ENCODE assay signal across 29 cellular contexts in the genomic region with DNA sequence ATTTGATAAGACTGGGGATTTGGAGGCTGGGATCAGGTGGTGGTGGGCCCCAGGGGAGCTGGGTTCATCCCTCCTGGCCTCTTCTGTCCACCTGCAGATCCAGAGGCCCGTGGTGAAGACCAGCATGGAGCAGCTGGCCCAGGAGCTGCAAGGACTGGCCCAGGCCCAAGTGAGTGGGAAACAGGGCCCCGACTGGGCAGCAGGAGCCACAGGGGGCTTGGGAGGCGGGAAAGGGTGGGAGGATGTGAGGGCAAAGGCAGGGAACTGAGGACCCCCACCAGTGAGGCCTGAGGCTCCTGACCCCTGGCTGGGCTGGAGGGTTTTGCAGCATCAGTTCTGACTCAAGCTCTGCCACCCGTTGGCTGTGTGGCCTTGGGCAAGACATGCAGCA. TPM values are rescaled to one million over a fixed set of nuclear protein-coding genes. Genes with fewer than 3 reads are reported as not detected.
"Had no signal": no experiment of that assay in that cellular context is flagged by ENCODE, and none has a peak within 500 bp of the region (broad histone marks: within the 10 kb centered on the region; RNA-seq: fewer than 3 reads in every experiment).

No MANE protein-coding gene starts in this region.

- FAIRE-seq: pancreas, urothelium cell line had no signal

- H3K4me3 Mint-ChIP-seq: naive thymus-derived CD4-positive, alpha-beta T cell; natural killer cell treated with Interleukin-12 subunit alpha and Interleukin-12 subunit beta and Interleukin-15 and Interleukin-18, amount 100 ng/mL, for 72 hours; nephron progenitor cell; neural crest cell; stimulated activated naive B cell treated with anti-CD40 and anti-IgM and Interleukin-4, amounts not matched to agents 10 μg/mL and 1 μg/mL and 100 μg/mL, for 72 hours; stimulated activated naive CD8-positive, alpha-beta T cell treated with anti-CD3 and anti-CD28 coated beads, Interleukin-15, Interleukin-2, amounts not matched to agents 100 ng/mL and 50 ng/mL, for 24 hours had no signal

- H3K4me3 ChIP-seq: pancreas, prostate gland, right atrium auricular region, skin epidermis, smooth muscle cell, spleen, stomach, thoracic aorta, thyroid gland, tibial nerve, upper lobe of left lung, vagina had no signal

- H3K9me3 ChIP-seq: pancreas, prostate gland, thoracic aorta, thyroid gland, vagina had no signal

- H3K4me1 Mint-ChIP-seq: naive thymus-derived CD4-positive, alpha-beta T cell; nephron progenitor cell; neural crest cell; stimulated activated naive B cell treated with anti-CD40 and anti-IgM and Interleukin-4, amounts not matched to agents 10 μg/mL and 1 μg/mL and 100 μg/mL, for 72 hours had no signal

- H3K27me3 Mint-ChIP-seq: naive thymus-derived CD4-positive, alpha-beta T cell; natural killer cell treated with Interleukin-12 subunit alpha and Interleukin-12 subunit beta and Interleukin-15 and Interleukin-18, amount 100 ng/mL, for 72 hours; stimulated activated naive CD8-positive, alpha-beta T cell treated with anti-CD3 and anti-CD28 coated beads, Interleukin-15, Interleukin-2, amounts not matched to agents 100 ng/mL and 50 ng/mL, for 24 hours had no signal

- DNase-seq: naive thymus-derived CD4-positive, alpha-beta T cell; occipital lobe; retina; spleen; stimulated activated CD4-positive, alpha-beta T cell treated with anti-CD3 and anti-CD28 coated beads, Interleukin-12 subunit alpha, Interleukin-12 subunit beta, amount 100 ng/mL, for 4 hours; stimulated activated CD4-positive, alpha-beta T cell treated with anti-CD3 and anti-CD28 coated beads, Interleukin-1b, Interleukin-23, amount 100 ng/mL, for 48 hours; stimulated activated CD4-positive, alpha-beta T cell treated with anti-CD3 and anti-CD28 coated beads, Interleukin-4, amount 100 ng/mL, for 1 hour; stimulated activated CD4-positive, alpha-beta T cell treated with anti-CD3 and anti-CD28 coated beads, Interleukin-4, amount 100 ng/mL, for 4 hours; stimulated activated CD8-positive, alpha-beta memory T cell treated with anti-CD3 and anti-CD28 coated beads, Interleukin-4, amount 100 ng/mL, for 48 hours; stimulated activated naive B cell treated with anti-CD40 and anti-IgM and Interleukin-4, amounts not matched to agents 10 μg/mL and 1 μg/mL and 100 μg/mL, for 72 hours; stimulated activated naive CD4-positive, alpha-beta T cell treated with Interleukin-2 at 50 U/mL for 16 hours; stomach; thyroid gland; trophoblast cell had no signal

- H3K27me3 ChIP-seq: pancreas, right atrium auricular region, spleen, stomach, thyroid gland, tibial nerve, upper lobe of left lung, vagina had no signal

- ATAC-seq: naive thymus-derived CD4-positive, alpha-beta T cell; natural killer cell treated with Interleukin-12 subunit alpha and Interleukin-12 subunit beta and Interleukin-15 and Interleukin-18, amount 100 ng/mL, for 72 hours; pancreas; sciatic nerve; stimulated activated naive B cell treated with anti-CD40 and anti-IgM and Interleukin-4, amounts not matched to agents 10 μg/mL and 1 μg/mL and 100 μg/mL, for 72 hours had no signal

- H3K4me2 ChIP-seq: smooth muscle cell had no signal

- H3K27ac Mint-ChIP-seq: naive thymus-derived CD4-positive, alpha-beta T cell; natural killer cell treated with Interleukin-12 subunit alpha and Interleukin-12 subunit beta and Interleukin-15 and Interleukin-18, amount 100 ng/mL, for 72 hours; nephron progenitor cell; stimulated activated naive B cell treated with anti-CD40 and anti-IgM and Interleukin-4, amounts not matched to agents 10 μg/mL and 1 μg/mL and 100 μg/mL, for 72 hours; stimulated activated naive CD8-positive, alpha-beta T cell treated with anti-CD3 and anti-CD28 coated beads, Interleukin-15, Interleukin-2, amounts not matched to agents 100 ng/mL and 50 ng/mL, for 24 hours had no signal

- H3K4me1 ChIP-seq: pancreas, prostate gland, right atrium auricular region, spleen, stomach, thyroid gland, tibial nerve, upper lobe of left lung, vagina had no signal

- H3K36me3 Mint-ChIP-seq: natural killer cell treated with Interleukin-12 subunit alpha and Interleukin-12 subunit beta and Interleukin-15 and Interleukin-18, amount 100 ng/mL, for 72 hours had no signal

- H3K27ac ChIP-seq: pancreas, prostate gland, right atrium auricular region, skin epidermis, spleen, stomach, thoracic aorta, thyroid gland, tibial nerve, upper lobe of left lung, vagina had no signal

- H3K36me3 ChIP-seq: prostate gland, right atrium auricular region, spleen, thoracic aorta, thyroid gland, upper lobe of left lung had no signal

RNA-seq across cellular contexts. Expression of gene PROM2, which starts 11.3 kb away (rescaled TPM):
- polyA plus RNA-seq: naive thymus-derived CD4-positive, alpha-beta T cell had no signal

RNA-seq across cellular contexts. Expression of gene KCNIP3, which starts 11.6 kb away (rescaled TPM):
- total RNA-seq: natural killer cell treated with Interleukin-12 subunit alpha and Interleukin-12 subunit beta and Interleukin-15 and Interleukin-18, amount 100 ng/mL, for 72 hours had no signal
- polyA plus RNA-seq: naive thymus-derived CD4-positive, alpha-beta T cell had no signal
